In genomic region chr20:44129996-44130718, GRCh38 we compare ENCODE assay signal across 18 cellular contexts. TPM values are rescaled to one million over a fixed set of nuclear protein-coding genes. Genes with fewer than 3 reads are reported as not detected.
A peak's percentile ranks its signal among the peaks of the same experiment; 100 is the strongest.
DNase-seq lines count a peak whose midpoint lies in the region; ATAC-seq and TF ChIP-seq lines count a peak whose summit lies in the region.
"Had no signal": no experiment of that assay in that cellular context is flagged by ENCODE, and none has a peak within 500 bp of the region (broad histone marks: within the 10 kb centered on the region; RNA-seq: fewer than 3 reads in every experiment).

No MANE protein-coding gene starts in this region.

- H3K9me2 ChIP-seq in GM23248 (ENCODE audit: insufficient read depth): no peaks in the 10 kb centered on the region

- no peak overlapping the region for H3K27ac ChIP-seq in GM23248
- peak overlapping the region; percentile 74 to 82 (median 80) for H3K27ac ChIP-seq in sigmoid colon
- H3K27ac ChIP-seq in body of pancreas: no peak overlapping the region
- H3K27ac ChIP-seq: adrenal gland, lower lobe of right lung, prostate gland had no signal

- H4K20me1 ChIP-seq in GM23248 (ENCODE audit: insufficient read depth): no peaks in the 10 kb centered on the region

- WGBS in GM23248 (ENCODE audit: low coverage in 1 of 2, low lambda C conversion rate in 2 of 2, missing lambda C conversion rate in 2 of 2), 2 experiments: 43 to 49% methylated on average over 8 of the region's 8 CpGs
- WGBS in sigmoid colon, 2 donors: 42 to 61% methylated on average over 8 of the region's 8 CpGs
- WGBS in body of pancreas, 2 donors: 55 to 62% methylated on average over 7 to 8 of the region's 8 CpGs

- ATAC-seq in left ventricle myocardium superior (peak; percentile 15), body of pancreas (no peak)
- ATAC-seq: activated CD4-positive, CD25-positive, alpha-beta regulatory T cell treated with anti-CD3 and anti-CD28 coated beads, Interleukin-2, amount 50 U/mL, for 24 hours; lower lobe of right lung; natural killer cell; stimulated activated naive CD8-positive, alpha-beta T cell treated with anti-CD3 and anti-CD28 coated beads, Interleukin-15, Interleukin-2, amounts not matched to agents 100 U/mL and 50 U/mL, for 24 hours had no signal

- DNase-seq in GM23248 (peak; percentile 47), amniotic epithelial cell (ENCODE audit: low read depth) (peak; percentile 27), left ventricle myocardium superior (no peak), sigmoid colon (peak; percentile 70), epidermal melanocyte (ENCODE audit: insufficient read length, low spot score) (no peak), body of pancreas (no peak)
- no peak for DNase-seq in activated CD4-positive, CD25-positive, alpha-beta regulatory T cell treated with anti-CD3 and anti-CD28 coated beads, Interleukin-2, amount 50 U/mL, for 72 hours
- no peak for DNase-seq in activated naive CD4-positive, alpha-beta T cell treated with Interleukin-2 at 50 U/mL for 16 hours
- DNase-seq: adrenal gland; CD8-positive, alpha-beta memory T cell; lower lobe of right lung; natural killer cell; SHP77; stimulated activated naive CD8-positive, alpha-beta T cell treated with anti-CD3 and anti-CD28 coated beads, Interleukin-15, Interleukin-2, amounts not matched to agents 100 U/mL and 50 U/mL, for 24 hours had no signal

- no peaks in the 10 kb centered on the region for H3F3A ChIP-seq in GM23248 (ENCODE audit: insufficient read depth)

- no peaks in the 10 kb centered on the region for H3K9me3 ChIP-seq in GM23248 (ENCODE audit: low read depth)
- H3K9me3 ChIP-seq in sigmoid colon: no peaks in the 10 kb centered on the region
- H3K9me3 ChIP-seq in body of pancreas: no peaks in the 10 kb centered on the region
- H3K9me3 ChIP-seq: adrenal gland, lower lobe of right lung, prostate gland had no signal

- in situ Hi-C loops in GM23248 (cut with MboI): no loop called here

- TF ChIP-seq EP300 in sigmoid colon (IDR thresholded peaks at IDR 0.05): peak in 1 of 4 donors; percentile 65

- no peak overlapping the region for H3K9ac ChIP-seq in GM23248

- no peak overlapping the region for H3K4me2 ChIP-seq in GM23248 (ENCODE audit: unreplicated experiment)

- TF ChIP-seq POLR2A in sigmoid colon (IDR thresholded peaks at IDR 0.05) (no peak), body of pancreas (IDR thresholded peaks at IDR 0.05) (no peak)

- H3K27me3 ChIP-seq in GM23248 (replicated peaks; ENCODE audit: insufficient read depth) (no peaks in the 10 kb centered on the region), sigmoid colon (no peaks in the 10 kb centered on the region), body of pancreas (no peaks in the 10 kb centered on the region)
- H3K27me3 ChIP-seq: adrenal gland had no signal

- no peaks in the 10 kb centered on the region for H3K79me2 ChIP-seq in GM23248 (ENCODE audit: insufficient read depth)

- H3K4me3 ChIP-seq in GM23248 (no peak overlapping the region), sigmoid colon (no peak overlapping the region), body of pancreas (no peak overlapping the region)
- H3K4me3 ChIP-seq: adrenal gland, lower lobe of right lung, prostate gland had no signal

- H3K36me3 ChIP-seq in GM23248 (ENCODE audit: low read depth) (no peaks in the 10 kb centered on the region), sigmoid colon (no peaks in the 10 kb centered on the region), body of pancreas (replicated peaks in 1 of 2; ENCODE audit: insufficient read depth in 1 of 2, low read depth in 2 of 2) (no peaks in the 10 kb centered on the region)
- H3K36me3 ChIP-seq: adrenal gland, lower lobe of right lung, prostate gland had no signal

- H3K4me1 ChIP-seq in GM23248 (ENCODE audit: insufficient read depth): no peaks in the 10 kb centered on the region
- peaks cover 0 to 37% (median 26%) of the 10 kb centered on the region in 4 donors for H3K4me1 ChIP-seq in sigmoid colon
- no peaks in the 10 kb centered on the region for H3K4me1 ChIP-seq in body of pancreas
- H3K4me1 ChIP-seq: adrenal gland, lower lobe of right lung, prostate gland had no signal

- TF ChIP-seq CTCF in sigmoid colon (IDR thresholded peaks at IDR 0.05): no peak
- TF ChIP-seq CTCF in body of pancreas (IDR thresholded peaks at IDR 0.05): no peak

- no peak overlapping the region for H2AFZ ChIP-seq in GM23248

- intact Hi-C loops in left ventricle myocardium superior (cut with micrococcal nuclease) (no loop called here), sigmoid colon (cut with DNase I) (loop anchor here (10.0 kb wide), 1 partner anchor 1215 kb away; the partner anchor contains the start of gene SDC4), body of pancreas (cut with DNase I) (no loop called here)

RNA-seq across cellular contexts. Expression of gene JPH2, which starts 56.8 kb away (rescaled TPM):
- total RNA-seq in GM23248 (2014; rRNA removed; shearing (Covaris generic)): 7.8 and 9.7 TPM in 2 replicates
- polyA plus RNA-seq in GM23248 (2016; fragmentation: Nextera tagmentation; extraction: Ambion mirVana) (1.6 and 1.8 TPM in 2 replicates), sigmoid colon (1 to 10 TPM in 1 of 3 donors, under 1 TPM in 2; 0.23 to 5.3 (median 0.60) TPM)
- total RNA-seq in left ventricle myocardium superior (182 TPM), sigmoid colon (100 to 1,000 TPM in 3 of 4 donors, 10 to 100 TPM in 1; 52.0 to 166 (median 122) TPM), body of pancreas (1 to 10 TPM; 1.6 to 2.1 TPM)
- total RNA-seq: activated T-helper 2 cell treated with anti-CD3 and anti-CD28 coated beads, Interferon-gamma antibody, Interleukin-2, Interleukin-4, amounts not matched to agents 10 μg/mL and 5 μg/mL and 100 μg/mL, durations not matched to agents 14 hours and 24 hours and 36 hours; CD8-positive, alpha-beta memory T cell; natural killer cell; T-helper 2 cell treated with Interferon-gamma antibody and Interleukin-4, amounts not matched to agents 100 ng/mL and 5 ng/mL, for 36 hours had no signal
- polyA plus RNA-seq: CD8-positive, alpha-beta memory T cell had no signal

Comparison
In these comparisons a context has a peak if more than half of its experiments do, and no peak if none do; other contexts are left out.
1. DNase-seq: peak in GM23248 (single experiment), amniotic epithelial cell (single experiment) and sigmoid colon (single experiment); none in left ventricle myocardium superior (single experiment), epidermal melanocyte (single experiment), activated CD4-positive, CD25-positive, alpha-beta regulatory T cell treated with anti-CD3 and anti-CD28 coated beads, Interleukin-2, amount 50 U/mL, for 72 hours (single experiment), body of pancreas (0 of 4) and activated naive CD4-positive, alpha-beta T cell treated with Interleukin-2 at 50 U/mL for 16 hours (single experiment).
2. H3K27ac ChIP-seq: peak in sigmoid colon (4 of 4); none in GM23248 (single experiment) and body of pancreas (0 of 4).